9 cellular contexts compared by ENCODE assay signal in the genomic region with DNA sequence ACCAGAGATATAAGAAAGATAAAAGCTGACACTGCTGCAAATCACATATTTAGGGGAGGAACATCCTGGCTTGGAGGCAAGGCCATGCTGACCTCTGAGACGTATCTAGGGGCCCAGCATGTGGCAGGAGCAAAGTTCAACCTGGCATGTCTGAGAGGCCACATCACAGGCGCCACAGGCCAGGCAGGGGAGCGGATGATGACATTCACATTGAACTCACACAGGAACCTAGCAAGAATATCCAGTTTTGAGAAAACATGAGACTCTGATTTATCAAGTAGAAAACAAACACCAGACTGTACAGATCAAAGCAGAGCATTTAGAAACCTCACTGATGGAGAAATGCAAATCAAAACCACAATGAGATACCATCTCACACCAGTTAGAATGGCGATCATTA.
DNase-seq lines count a peak whose midpoint lies in the region; ATAC-seq lines count a peak whose summit lies in the region.
"Had no signal": no experiment of that assay in that cellular context is flagged by ENCODE, and none has a peak within 500 bp of the region (broad histone marks: within the 10 kb centered on the region; RNA-seq: fewer than 3 reads in every experiment).

No MANE protein-coding gene starts in this region.

- peak; percentile 72 for ATAC-seq in GM18520 (IDR thresholded peaks at IDR 0.05; ENCODE audit: unreplicated experiment)
- peak; percentile 64 for ATAC-seq in HG02588 (IDR thresholded peaks at IDR 0.05; ENCODE audit: unreplicated experiment)
- ATAC-seq in HG03575 (IDR thresholded peaks at IDR 0.05; ENCODE audit: extremely low read depth, insufficient number of reproducible peaks, low FRiP score, unreplicated experiment) = peak; percentile 65
- no peak for ATAC-seq in GM21360 (IDR thresholded peaks at IDR 0.05; ENCODE audit: unreplicated experiment)
- ATAC-seq in left ventricle myocardium superior = no peak

- intact Hi-C loops in left ventricle myocardium superior (cut with micrococcal nuclease) = no loop called here

- DNase-seq in left kidney (ENCODE audit: low read depth, low spot score) (peak; percentile 22), RPMI8226 (no peak), left ventricle myocardium superior (no peak)
- DNase-seq in activated CD4-positive, alpha-beta T cell treated with anti-CD3 and anti-CD28 coated beads for 48 hours = no peak
- DNase-seq: occipital lobe had no signal

Comparison
In these comparisons a context has a peak if more than half of its experiments do, and no peak if none do; other contexts are left out.
1. ATAC-seq: peak in GM18520 (single experiment), HG02588 (single experiment) and HG03575 (single experiment); none in GM21360 (single experiment) and left ventricle myocardium superior (single experiment).